8 cellular contexts compared by ENCODE assay signal in the genomic region with DNA sequence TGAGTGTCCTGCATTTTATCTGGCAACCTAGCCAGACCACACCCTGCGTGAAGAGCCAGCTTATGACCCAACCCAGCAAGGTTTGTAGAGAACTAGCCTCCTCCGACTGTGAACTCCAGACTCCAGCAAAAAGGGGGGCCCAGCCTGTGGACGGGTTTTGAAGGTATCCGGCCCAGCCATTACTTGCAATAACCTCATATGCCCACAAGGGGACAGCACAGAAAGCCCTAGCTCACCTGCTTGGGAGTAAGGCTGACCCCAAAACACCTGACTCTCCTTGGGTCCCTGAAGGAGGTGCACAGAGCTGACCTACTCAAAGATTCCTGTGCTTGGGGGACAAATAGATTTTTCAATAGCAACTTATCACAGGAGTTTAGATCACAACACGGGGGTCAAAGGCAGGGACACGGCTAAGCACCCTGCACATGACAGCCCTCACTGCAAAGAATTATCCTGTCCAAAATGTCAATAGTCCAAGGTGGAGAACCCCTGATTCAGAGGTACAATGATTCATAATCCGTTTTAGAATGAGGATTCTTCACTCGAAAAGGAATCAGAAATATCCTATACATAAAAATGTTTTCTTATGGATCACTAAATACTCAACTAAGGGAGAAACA. TPM values are rescaled to one million over a fixed set of nuclear protein-coding genes. Genes with fewer than 3 reads are reported as not detected.
DNase-seq lines count a peak whose midpoint lies in the region; ATAC-seq, FAIRE-seq and TF ChIP-seq lines count a peak whose summit lies in the region.

No MANE protein-coding gene starts in this region.

- FAIRE-seq in frontal cortex (lab: Jason Lieb, UNC), result no peak

- DNase-seq in ELR (ENCODE audit: low read depth) (peak; percentile 37), LHCN-M2 (ENCODE audit: low read depth) (peak; percentile 22), fibroblast of pulmonary artery (ENCODE audit: low read depth) (peak; percentile 42), smooth muscle cell (lab: John Stamatoyannopoulos, UW; ENCODE audit: unreplicated experiment) (no peak), COLO668 (lab: John Stamatoyannopoulos, UW; ENCODE audit: unreplicated experiment) (no peak), frontal cortex (ENCODE audit: low spot score in 2 of 2) (no peak)
- DNase-seq in activated CD8-positive, alpha-beta memory T cell treated with anti-CD3 and anti-CD28 coated beads, Interleukin-2, amount 10 ng/mL, durations not matched to agents 7 days and 5 days, result peak; percentile 59

- H3F3A ChIP-seq in smooth muscle cell (ENCODE audit: low read depth), result no peaks in the 10 kb centered on the region

- TF ChIP-seq CTCF in fibroblast of pulmonary artery (IDR thresholded peaks at IDR 0.05; ENCODE audit: low read length, missing control alignments) (peak; percentile 88), smooth muscle cell (IDR thresholded peaks at IDR 0.05; ENCODE audit: borderline replicate concordance, insufficient read depth, poor library complexity, severe bottlenecking) (peak; percentile 69)

- H3K4me1 Mint-ChIP-seq in activated CD8-positive, alpha-beta memory T cell treated with anti-CD3 and anti-CD28 coated beads, Interleukin-2, amount 10 ng/mL, durations not matched to agents 7 days and 5 days, result no peaks in the 10 kb centered on the region

- H3K4me3 ChIP-seq in fibroblast of pulmonary artery (replicated peaks; ENCODE audit: low read depth, low read length) (no peak overlapping the region), smooth muscle cell (no peak overlapping the region)

- no peak overlapping the region for H3K4me2 ChIP-seq in smooth muscle cell

- H3K27ac Mint-ChIP-seq in activated CD8-positive, alpha-beta memory T cell treated with anti-CD3 and anti-CD28 coated beads, Interleukin-2, amount 10 ng/mL, durations not matched to agents 7 days and 5 days, result no peak overlapping the region

- no peaks in the 10 kb centered on the region for H3K36me3 ChIP-seq in smooth muscle cell (ENCODE audit: low read depth)

- no peak overlapping the region for H3K4me3 Mint-ChIP-seq in activated CD8-positive, alpha-beta memory T cell treated with anti-CD3 and anti-CD28 coated beads, Interleukin-2, amount 10 ng/mL, durations not matched to agents 7 days and 5 days

- H3K9me3 Mint-ChIP-seq in activated CD8-positive, alpha-beta memory T cell treated with anti-CD3 and anti-CD28 coated beads, Interleukin-2, amount 10 ng/mL, durations not matched to agents 7 days and 5 days (ENCODE audit: low read depth), result no peaks in the 10 kb centered on the region

- CTCF ChIA-PET in activated CD8-positive, alpha-beta memory T cell treated with anti-CD3 and anti-CD28 coated beads, Interleukin-2, amount 10 ng/mL, durations not matched to agents 7 days and 5 days (lab: Charles Lee), result interaction anchor here (0.8 to 3.8 kb wide), 24 partner anchors 8 to 578 kb away, joined by 3 to 25 read pairs (median 3); no protein-coding TSS in a partner anchor

- H3K27ac ChIP-seq in smooth muscle cell (ENCODE audit: low read depth), result no peak overlapping the region

- H3K9ac ChIP-seq in smooth muscle cell (ENCODE audit: low read depth), result no peak overlapping the region

- H3K79me2 ChIP-seq in smooth muscle cell (ENCODE audit: low read depth), result no peaks in the 10 kb centered on the region

- 36% methylated on average over 8 of the region's 8 CpGs for WGBS in smooth muscle cell (ENCODE audit: low lambda C conversion rate)

- peaks cover 18% of the 10 kb centered on the region for H3K27me3 ChIP-seq in smooth muscle cell (ENCODE audit: low read depth)

- ATAC-seq in GM21529 (IDR thresholded peaks at IDR 0.05; ENCODE audit: unreplicated experiment), result peak; percentile 61
- peak; percentile 79 for ATAC-seq in activated CD8-positive, alpha-beta memory T cell treated with anti-CD3 and anti-CD28 coated beads, Interleukin-2, amount 10 ng/mL, durations not matched to agents 7 days and 5 days

- H3K9me3 ChIP-seq in smooth muscle cell (replicated peaks; ENCODE audit: low read depth), result no peaks in the 10 kb centered on the region

- H3K4me1 ChIP-seq in smooth muscle cell (ENCODE audit: low read depth), result no peaks in the 10 kb centered on the region

- no peaks in the 10 kb centered on the region for H3K36me3 Mint-ChIP-seq in activated CD8-positive, alpha-beta memory T cell treated with anti-CD3 and anti-CD28 coated beads, Interleukin-2, amount 10 ng/mL, durations not matched to agents 7 days and 5 days

- H3K27me3 Mint-ChIP-seq in activated CD8-positive, alpha-beta memory T cell treated with anti-CD3 and anti-CD28 coated beads, Interleukin-2, amount 10 ng/mL, durations not matched to agents 7 days and 5 days, result peaks cover 13% of the 10 kb centered on the region

- no peaks in the 10 kb centered on the region for H4K20me1 ChIP-seq in smooth muscle cell (ENCODE audit: low read depth)

- no peak overlapping the region for H2AFZ ChIP-seq in smooth muscle cell (ENCODE audit: low read depth)

RNA-seq across cellular contexts. Expression of gene TRPV6, which starts 4.5 kb away (rescaled TPM):
- total RNA-seq in LHCN-M2 (2014; rRNA removed) (not detected in 2 replicates), smooth muscle cell (under 0.01 TPM in 1 of 2 replicates, not detected in the other), frontal cortex (under 0.01 TPM)
- not detected for polyA plus RNA-seq in LHCN-M2 (2012)
- total RNA-seq in activated CD8-positive, alpha-beta memory T cell treated with anti-CD3 and anti-CD28 coated beads, Interleukin-2, amount 10 ng/mL, durations not matched to agents 7 days and 5 days, result not detected
- 0.17 and 0.60 TPM in 2 replicates for polyA plus RNA-seq in smooth muscle cell

RNA-seq across cellular contexts. Expression of gene EPHB6, which starts 26.1 kb away (rescaled TPM):
- total RNA-seq in LHCN-M2 (2014; rRNA removed), result 0.32 and 0.69 TPM in 2 replicates
- 1.8 TPM for polyA plus RNA-seq in LHCN-M2 (2012)
- 1 to 10 TPM; 5.1 to 7.5 TPM for total RNA-seq in activated CD8-positive, alpha-beta memory T cell treated with anti-CD3 and anti-CD28 coated beads, Interleukin-2, amount 10 ng/mL, durations not matched to agents 7 days and 5 days
- total RNA-seq in smooth muscle cell, result 4.8 and 15.9 TPM in 2 replicates
- 12.6 and 21.1 TPM in 2 replicates for polyA plus RNA-seq in smooth muscle cell
- total RNA-seq in frontal cortex, result 29.3 TPM

RNA-seq across cellular contexts. Expression of gene TRPV5, which starts 52.5 kb away (rescaled TPM):
- total RNA-seq in LHCN-M2 (2014; rRNA removed) (not detected in 2 replicates), smooth muscle cell (not detected in 2 replicates), frontal cortex (not detected)
- polyA plus RNA-seq in LHCN-M2 (2012), result not detected
- total RNA-seq in activated CD8-positive, alpha-beta memory T cell treated with anti-CD3 and anti-CD28 coated beads, Interleukin-2, amount 10 ng/mL, durations not matched to agents 7 days and 5 days, result not detected
- not detected in 2 replicates for polyA plus RNA-seq in smooth muscle cell

RNA-seq across cellular contexts. Expression of gene LLCFC1, which starts 58.3 kb away (rescaled TPM):
- total RNA-seq in LHCN-M2 (2014; rRNA removed), result not detected in 2 replicates
- polyA plus RNA-seq in LHCN-M2 (2012), result not detected
- total RNA-seq in activated CD8-positive, alpha-beta memory T cell treated with anti-CD3 and anti-CD28 coated beads, Interleukin-2, amount 10 ng/mL, durations not matched to agents 7 days and 5 days, result not detected
- total RNA-seq in smooth muscle cell, result not detected in 2 replicates
- polyA plus RNA-seq in smooth muscle cell, result not detected in 2 replicates
- not detected for total RNA-seq in frontal cortex

Comparison
In these comparisons a context has a peak if more than half of its experiments do, and no peak if none do; other contexts are left out.
1. DNase-seq: peak in ELR (single experiment), LHCN-M2 (single experiment), activated CD8-positive, alpha-beta memory T cell treated with anti-CD3 and anti-CD28 coated beads, Interleukin-2, amount 10 ng/mL, durations not matched to agents 7 days and 5 days (single experiment) and fibroblast of pulmonary artery (single experiment); none in smooth muscle cell (single experiment), COLO668 (single experiment) and frontal cortex (0 of 2).